Comparison of ENCODE assay signal across 1 cellular context in the genomic region with DNA sequence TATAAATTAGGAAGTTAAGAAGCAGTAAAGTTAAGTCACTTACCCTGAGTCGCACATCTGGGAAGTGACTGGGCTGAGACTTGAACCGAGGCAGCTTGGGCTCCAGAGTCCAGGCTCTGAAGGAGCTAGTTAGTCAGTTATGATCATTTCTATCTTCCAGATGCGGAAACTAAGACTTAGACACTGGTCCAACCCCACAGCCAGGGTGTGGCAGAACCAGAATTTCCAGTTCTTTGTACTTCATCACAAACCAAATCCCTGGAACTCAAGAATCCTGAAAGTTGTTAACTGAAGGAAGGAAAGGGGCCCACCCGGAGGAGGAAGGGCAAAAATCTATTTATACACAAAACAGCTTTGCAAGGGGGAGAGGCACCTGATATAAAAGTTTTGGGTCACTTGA.
TF ChIP-seq lines count a peak whose summit lies in the region.

No MANE protein-coding gene starts in this region.

TF ChIP-seq in GM23338, 12 proteins besides CTCF, POLR2A, EP300 and RAD21:
- TF ChIP-seq, protein P1, sequence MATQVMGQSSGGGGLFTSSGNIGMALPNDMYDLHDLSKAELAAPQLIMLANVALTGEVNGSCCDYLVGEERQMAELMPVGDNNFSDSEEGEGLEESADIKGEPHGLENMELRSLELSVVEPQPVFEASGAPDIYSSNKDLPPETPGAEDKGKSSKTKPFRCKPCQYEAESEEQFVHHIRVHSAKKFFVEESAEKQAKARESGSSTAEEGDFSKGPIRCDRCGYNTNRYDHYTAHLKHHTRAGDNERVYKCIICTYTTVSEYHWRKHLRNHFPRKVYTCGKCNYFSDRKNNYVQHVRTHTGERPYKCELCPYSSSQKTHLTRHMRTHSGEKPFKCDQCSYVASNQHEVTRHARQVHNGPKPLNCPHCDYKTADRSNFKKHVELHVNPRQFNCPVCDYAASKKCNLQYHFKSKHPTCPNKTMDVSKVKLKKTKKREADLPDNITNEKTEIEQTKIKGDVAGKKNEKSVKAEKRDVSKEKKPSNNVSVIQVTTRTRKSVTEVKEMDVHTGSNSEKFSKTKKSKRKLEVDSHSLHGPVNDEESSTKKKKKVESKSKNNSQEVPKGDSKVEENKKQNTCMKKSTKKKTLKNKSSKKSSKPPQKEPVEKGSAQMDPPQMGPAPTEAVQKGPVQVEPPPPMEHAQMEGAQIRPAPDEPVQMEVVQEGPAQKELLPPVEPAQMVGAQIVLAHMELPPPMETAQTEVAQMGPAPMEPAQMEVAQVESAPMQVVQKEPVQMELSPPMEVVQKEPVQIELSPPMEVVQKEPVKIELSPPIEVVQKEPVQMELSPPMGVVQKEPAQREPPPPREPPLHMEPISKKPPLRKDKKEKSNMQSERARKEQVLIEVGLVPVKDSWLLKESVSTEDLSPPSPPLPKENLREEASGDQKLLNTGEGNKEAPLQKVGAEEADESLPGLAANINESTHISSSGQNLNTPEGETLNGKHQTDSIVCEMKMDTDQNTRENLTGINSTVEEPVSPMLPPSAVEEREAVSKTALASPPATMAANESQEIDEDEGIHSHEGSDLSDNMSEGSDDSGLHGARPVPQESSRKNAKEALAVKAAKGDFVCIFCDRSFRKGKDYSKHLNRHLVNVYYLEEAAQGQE (IDR thresholded peaks at IDR 0.05; ENCODE audit: unreplicated experiment): no peak
- TF ChIP-seq POLR2AphosphoS5 (IDR thresholded peaks at IDR 0.05; ENCODE audit: low read depth) (no peak), JUNB (IDR thresholded peaks at IDR 0.05; ENCODE audit: unreplicated experiment) (no peak), ZNF331 (CRISPR knock-in tag; IDR thresholded peaks at IDR 0.05; ENCODE audit: low read depth) (no peak), EZH2phosphoT487 (IDR thresholded peaks at IDR 0.05; ENCODE audit: unreplicated experiment) (no peak), ZNF114 (CRISPR knock-in tag; IDR thresholded peaks at IDR 0.05) (no peak), EZH2 (IDR thresholded peaks at IDR 0.05; ENCODE audit: low read depth, unreplicated experiment) (no peak)
